In genomic region chr7:76121044-76121443, GRCh38 we compare ENCODE assay signal across 24 cellular contexts.
"Had no signal": no experiment of that assay in that cellular context is flagged by ENCODE, and none has a peak within 500 bp of the region (broad histone marks: within the 10 kb centered on the region; RNA-seq: fewer than 3 reads in every experiment).

No MANE protein-coding gene starts in this region.

- H3K27ac Mint-ChIP-seq: activated naive CD4-positive, alpha-beta T cell treated with anti-CD3 and anti-CD28 coated beads, Interleukin-2, amount 10 ng/mL, durations not matched to agents 7 days and 5 days; dendritic cell treated with granulocyte-macrophage colony-stimulating factor and Interleukin-4, amounts not matched to agents 40 ng/mL and 50 ng/mL, for 4 days; natural killer cell treated with Interleukin-12 subunit alpha and Interleukin-12 subunit beta and Interleukin-15 and Interleukin-18, amount 100 ng/mL, for 72 hours; progenitor cell of endocrine pancreas had no signal

- H3K27ac ChIP-seq: epithelial cell of prostate, esophagus squamous epithelium, heart right ventricle, skin epidermis, testis, transverse colon had no signal

- H3K27me3 Mint-ChIP-seq: central memory CD8-positive, alpha-beta T cell; natural killer cell treated with Interleukin-12 subunit alpha and Interleukin-12 subunit beta and Interleukin-15 and Interleukin-18, amount 100 ng/mL, for 72 hours had no signal

- H3K36me3 ChIP-seq: esophagus squamous epithelium, heart right ventricle, transverse colon had no signal

- H3K4me1 Mint-ChIP-seq: activated naive CD4-positive, alpha-beta T cell treated with anti-CD3 and anti-CD28 coated beads, Interleukin-2, amount 10 ng/mL, durations not matched to agents 7 days and 5 days; central memory CD8-positive, alpha-beta T cell had no signal

- DNase-seq: activated CD4-positive, alpha-beta T cell treated with anti-CD3 and anti-CD28 coated beads for 4 hours; activated CD4-positive, alpha-beta T cell treated with anti-CD3 and anti-CD28 coated beads, Interleukin-2, amount 50 U/mL, for 4 hours; activated effector memory CD4-positive, alpha-beta T cell treated with anti-CD3 and anti-CD28 coated beads, Interleukin-2, amount 50 U/mL, for 16 hours; activated naive CD4-positive, alpha-beta T cell treated with anti-CD3 and anti-CD28 coated beads, Interleukin-2, amount 10 ng/mL, durations not matched to agents 7 days and 5 days; amygdala; esophagus squamous epithelium; foreskin melanocyte; heart right ventricle; kidney glomerular epithelial cell; mucosa of descending colon; stimulated activated CD4-positive, alpha-beta T cell treated with anti-CD3 and anti-CD28 coated beads, Interleukin-12 subunit alpha, Interleukin-12 subunit beta, amount 100 ng/mL, for 4 hours; stimulated activated CD4-positive, alpha-beta T cell treated with anti-CD3 and anti-CD28 coated beads, Interleukin-4, amount 100 ng/mL, for 1 hour; stimulated activated naive CD8-positive, alpha-beta T cell treated with anti-CD3 and anti-CD28 coated beads, Interleukin-15, Interleukin-2, amounts not matched to agents 100 U/mL and 50 U/mL, for 24 hours; testis; transverse colon had no signal

- ATAC-seq: heart right ventricle; left lobe of liver; mucosa of descending colon; natural killer cell treated with Interleukin-12 subunit alpha and Interleukin-12 subunit beta and Interleukin-15 and Interleukin-18, amount 100 ng/mL, for 72 hours; sciatic nerve; stimulated activated naive CD8-positive, alpha-beta T cell treated with anti-CD3 and anti-CD28 coated beads, Interleukin-15, Interleukin-2, amounts not matched to agents 100 U/mL and 50 U/mL, for 24 hours had no signal

- H3K9me3 ChIP-seq: esophagus squamous epithelium, heart right ventricle, mucosa of descending colon, testis, transverse colon had no signal

- H3K36me3 Mint-ChIP-seq: activated naive CD4-positive, alpha-beta T cell treated with anti-CD3 and anti-CD28 coated beads, Interleukin-2, amount 10 ng/mL, durations not matched to agents 7 days and 5 days; natural killer cell treated with Interleukin-12 subunit alpha and Interleukin-12 subunit beta and Interleukin-15 and Interleukin-18, amount 100 ng/mL, for 72 hours had no signal

- H3K9me3 Mint-ChIP-seq: activated naive CD4-positive, alpha-beta T cell treated with anti-CD3 and anti-CD28 coated beads, Interleukin-2, amount 10 ng/mL, durations not matched to agents 7 days and 5 days; central memory CD8-positive, alpha-beta T cell; dendritic cell treated with granulocyte-macrophage colony-stimulating factor and Interleukin-4, amounts not matched to agents 40 ng/mL and 50 ng/mL, for 4 days; natural killer cell treated with Interleukin-12 subunit alpha and Interleukin-12 subunit beta and Interleukin-15 and Interleukin-18, amount 100 ng/mL, for 72 hours had no signal

- H3K4me3 Mint-ChIP-seq: activated naive CD4-positive, alpha-beta T cell treated with anti-CD3 and anti-CD28 coated beads, Interleukin-2, amount 10 ng/mL, durations not matched to agents 7 days and 5 days; central memory CD8-positive, alpha-beta T cell; dendritic cell treated with granulocyte-macrophage colony-stimulating factor and Interleukin-4, amounts not matched to agents 40 ng/mL and 50 ng/mL, for 4 days; natural killer cell treated with Interleukin-12 subunit alpha and Interleukin-12 subunit beta and Interleukin-15 and Interleukin-18, amount 100 ng/mL, for 72 hours had no signal

- H3K4me1 ChIP-seq: heart right ventricle, testis had no signal

- H3K4me3 ChIP-seq: esophagus squamous epithelium, heart right ventricle, lung, mucosa of descending colon, skin epidermis, testis, transverse colon had no signal

- H3K27me3 ChIP-seq: esophagus squamous epithelium, testis, transverse colon had no signal
